In genomic region chr2:26034597-26035067, GRCh38 we compare ENCODE assay signal across 8 cellular contexts. TPM values are rescaled to one million over a fixed set of nuclear protein-coding genes. Genes with fewer than 3 reads are reported as not detected.
DNase-seq lines count a peak whose midpoint lies in the region; ATAC-seq and TF ChIP-seq lines count a peak whose summit lies in the region.

No MANE protein-coding gene starts in this region.

- peak; percentile 46 for DNase-seq in NCI-H2227 (lab: John Stamatoyannopoulos, UW; ENCODE audit: unreplicated experiment)
- no peak for DNase-seq in NCI-H2227 treated with DMSO at 0.1 percent for 48 hours (lab: John Stamatoyannopoulos, UW)
- DNase-seq in Peyer's patch, result no peak
- DNase-seq in effector memory CD8-positive, alpha-beta T cell, result no peak
- DNase-seq in DMS153 treated with DMSO at 0.1 percent for 48 hours (lab: John Stamatoyannopoulos, UW; ENCODE audit: unreplicated experiment), result no peak
- DNase-seq in stimulated activated CD4-positive, alpha-beta T cell treated with anti-CD3 and anti-CD28 coated beads, Interleukin-2, amount 100 ng/mL, for 48 hours, result no peak

- ATAC-seq in effector memory CD8-positive, alpha-beta T cell (replicated peaks), result peak; percentile 13
- no peak for ATAC-seq in HG03521 (IDR thresholded peaks at IDR 0.05; ENCODE audit: unreplicated experiment)

- no peak for TF ChIP-seq CTCF in Peyer's patch (IDR thresholded peaks at IDR 0.05)
- TF ChIP-seq CTCF in neural cell (IDR thresholded peaks at IDR 0.05; ENCODE audit: poor library complexity, severe bottlenecking), result no peak

- H4K20me1 ChIP-seq in neural cell (ENCODE audit: insufficient read depth), result peaks cover 10% of the 10 kb centered on the region

- H2AFZ ChIP-seq in neural cell (ENCODE audit: low read depth, low read length), result peak overlapping the region; percentile 94

- H3K4me1 ChIP-seq in Peyer's patch, result peaks cover 0 to 35% (median 0%) of the 10 kb centered on the region in 4 donors

- H3K9me3 Mint-ChIP-seq in effector memory CD8-positive, alpha-beta T cell, result no peaks in the 10 kb centered on the region

- H3K36me3 Mint-ChIP-seq in effector memory CD8-positive, alpha-beta T cell (ENCODE audit: insufficient read depth), result peaks cover 49% of the 10 kb centered on the region

- H3K4me3 Mint-ChIP-seq in effector memory CD8-positive, alpha-beta T cell, result peak overlapping the region; percentile 88 to 95

- H3K79me2 ChIP-seq in neural cell (replicated peaks; ENCODE audit: insufficient read depth, low read length), result peaks cover 53% of the 10 kb centered on the region

- H3K27ac ChIP-seq in Peyer's patch (peak overlapping the region; percentile 85 to 98 (median 91)), neural cell (ENCODE audit: low read length) (peak overlapping the region; percentile 98)

- peaks cover 32 to 42% of the 10 kb centered on the region in 2 donors for H3K4me1 Mint-ChIP-seq in effector memory CD8-positive, alpha-beta T cell (ENCODE audit: low read depth in 2 of 2)

- no peak for TF ChIP-seq EP300 in neural cell (conservative IDR thresholded peaks at IDR 0.05; ENCODE audit: poor library complexity, severe bottlenecking)

- no peak for TF ChIP-seq RAD21 in neural cell (conservative IDR thresholded peaks at IDR 0.05)

- H3K27me3 Mint-ChIP-seq in effector memory CD8-positive, alpha-beta T cell, result no peaks in the 10 kb centered on the region

- peak overlapping the region; percentile 93 to 95 for H3K27ac Mint-ChIP-seq in effector memory CD8-positive, alpha-beta T cell

- no peak for TF ChIP-seq POLR2A in Peyer's patch (IDR thresholded peaks at IDR 0.05)

- H3K4me3 ChIP-seq in Peyer's patch, result peak overlapping the region; percentile 64 to 98 (median 78)
- peak overlapping the region; percentile 80 for H3K4me3 ChIP-seq in neural cell (ENCODE audit: low read length)

- H3K9me3 ChIP-seq in Peyer's patch (no peaks in the 10 kb centered on the region), neural cell (ENCODE audit: low read length) (no peaks in the 10 kb centered on the region)

- no peak overlapping the region for H3K4me2 ChIP-seq in neural cell (ENCODE audit: low read length)

- H3F3A ChIP-seq in neural cell (ENCODE audit: insufficient read depth, low read length, poor library complexity, severe bottlenecking), result peaks cover 8% of the 10 kb centered on the region

- peak overlapping the region; percentile 96 for H3K9ac ChIP-seq in neural cell (ENCODE audit: low read length)

- H3K9me2 ChIP-seq in neural cell (ENCODE audit: insufficient read depth, low read length), result no peaks in the 10 kb centered on the region

- H3K27me3 ChIP-seq in Peyer's patch, result no peaks in the 10 kb centered on the region
- H3K27me3 ChIP-seq in neural cell (ENCODE audit: insufficient read depth, low read depth, low read length), result no peaks in the 10 kb centered on the region

- H3K36me3 ChIP-seq in Peyer's patch (peaks cover 0 to 2% (median 0%) of the 10 kb centered on the region in 3 donors), neural cell (ENCODE audit: insufficient read depth, low read length) (no peaks in the 10 kb centered on the region)

TF ChIP-seq in neural cell, 6 proteins besides CTCF, POLR2A, EP300 and RAD21:
- TF ChIP-seq MXI1 (conservative IDR thresholded peaks at IDR 0.05; ENCODE audit: poor library complexity, severe bottlenecking), result no peak

RNA-seq across cellular contexts. Expression of gene RAB10, which starts 0.7 kb away (rescaled TPM):
- 10 to 100 TPM; 61.9 to 95.6 (median 85.1) TPM for total RNA-seq in Peyer's patch
- 151 and 169 TPM in 2 replicates for polyA plus RNA-seq in neural cell
- polyA minus RNA-seq in neural cell, result 193 and 207 TPM in 2 replicates

RNA-seq across cellular contexts. Expression of gene KIF3C, which starts 52.3 kb away (rescaled TPM):
- 10 to 100 TPM in 1 of 4 donors, 1 to 10 TPM in 2, under 1 TPM in 1; 0.70 to 71.0 (median 3.2) TPM for total RNA-seq in Peyer's patch
- 53.6 and 65.3 TPM in 2 replicates for polyA plus RNA-seq in neural cell
- 141 and 147 TPM in 2 replicates for polyA minus RNA-seq in neural cell
